Comparison of ENCODE assay signal across 35 cellular contexts in the genomic region with DNA sequence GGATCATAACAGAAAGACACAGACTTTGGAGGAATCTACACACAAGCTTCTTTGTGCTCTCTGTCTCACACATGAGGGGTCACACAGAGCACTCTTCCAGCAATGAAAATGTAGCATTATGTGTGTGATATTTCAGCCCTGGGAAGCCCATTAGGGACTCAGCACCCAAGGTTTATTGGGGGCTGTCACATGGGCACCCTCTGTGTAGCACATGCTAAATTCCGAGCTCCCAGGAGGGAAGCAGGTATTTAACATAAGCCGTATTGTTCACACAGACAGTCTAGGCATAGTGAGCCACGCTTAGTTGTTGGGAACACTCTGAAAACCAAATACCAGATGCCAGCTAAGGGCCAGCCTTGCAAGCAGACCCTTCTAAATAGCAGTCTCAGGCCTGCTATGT.
"Had no signal": no experiment of that assay in that cellular context is flagged by ENCODE, and none has a peak within 500 bp of the region (broad histone marks: within the 10 kb centered on the region; RNA-seq: fewer than 3 reads in every experiment).

No MANE protein-coding gene starts in this region.

- H3K4me3 ChIP-seq: MG63 had no signal

- H3K9me3 ChIP-seq: MG63 had no signal

- DNase-seq: Karpas-422, Kasumi-1, MG63, MM.1S, MV-4-11, NCI-H1048, NCI-H1092, NCI-H1092 treated with DMSO at 0.1 percent for 48 hours, NCI-H1105, NCI-H1105 treated with DMSO at 0.1 percent for 48 hours, NCI-H1417, NCI-H1417 treated with DMSO at 0.1 percent for 48 hours, NCI-H1436, NCI-H1436 treated with DMSO at 0.1 percent for 48 hours, NCI-H1694, NCI-H1694 treated with DMSO at 0.1 percent for 48 hours, NCI-H187, NCI-H187 treated with DMSO at 0.1 percent for 48 hours, NCI-H1930, NCI-H2029, NCI-H2029 treated with DMSO at 0.1 percent for 48 hours, NCI-H2081, NCI-H2081 treated with DMSO at 0.1 percent for 48 hours, NCI-H2171, NCI-H2171 treated with DMSO at 0.1 percent for 48 hours, NCI-H2227 treated with DMSO at 0.1 percent for 48 hours, NCI-H226, NCI-H345, NCI-H446, NCI-H446 treated with DMSO at 0.1 percent for 48 hours, NCI-H510A, NCI-H510A treated with DMSO at 0.1 percent for 48 hours, NCI-H524, NCI-H524 treated with DMSO at 0.1 percent for 48 hours, NCI-H526 had no signal

- H3K27me3 ChIP-seq: MG63 had no signal

- H3K36me3 ChIP-seq: MG63 had no signal
